8 cellular contexts compared by ENCODE assay signal in genomic region chr15:77179541-77179998, GRCh38.
DNase-seq lines count a peak whose midpoint lies in the region; ATAC-seq lines count a peak whose summit lies in the region.

No MANE protein-coding gene starts in this region.

- POLR2A ChIA-PET in CD4-positive, alpha-beta memory T cell (lab: Charles Lee; ENCODE audit: partially characterized antibody) = interaction anchor here (0.5 kb wide), 1 partner anchor 17 kb away, joined by 4 read pairs; no protein-coding TSS in a partner anchor

- intact Hi-C loops in CD4-positive, alpha-beta memory T cell (cut with micrococcal nuclease) = no loop called here

- peaks cover 11 to 33% (median 20%) of the 10 kb centered on the region in 4 donors for H3K4me1 Mint-ChIP-seq in CD4-positive, alpha-beta memory T cell

- H3K27me3 Mint-ChIP-seq in CD4-positive, alpha-beta memory T cell = no peaks in the 10 kb centered on the region

- H3K9me3 ChIP-seq in CD4-positive, alpha-beta memory T cell (ENCODE audit: control insufficient read depth in 1 of 2, low read length in 2 of 2) = no peaks in the 10 kb centered on the region

- no peak overlapping the region for H3K27ac ChIP-seq in CD4-positive, alpha-beta memory T cell (ENCODE audit: low read depth, low read length)

- H3K27ac Mint-ChIP-seq in CD4-positive, alpha-beta memory T cell = peak overlapping the region; percentile 57 to 86 (median 81)

- H3K36me3 ChIP-seq in CD4-positive, alpha-beta memory T cell (ENCODE audit: insufficient read depth, low read length) = no peaks in the 10 kb centered on the region

- H3K27me3 ChIP-seq in CD4-positive, alpha-beta memory T cell (ENCODE audit: insufficient read depth, low read length) = no peaks in the 10 kb centered on the region

- H3K4me1 ChIP-seq in CD4-positive, alpha-beta memory T cell (ENCODE audit: insufficient read depth, low read length) = peaks cover 14% of the 10 kb centered on the region

- H3K4me3 Mint-ChIP-seq in CD4-positive, alpha-beta memory T cell = peak overlapping the region in 7 of 8 donors; percentile 26 to 74 (median 62)

- ATAC-seq in GM19035 (IDR thresholded peaks at IDR 0.05; ENCODE audit: unreplicated experiment) (peak; percentile 43), HG03460 (IDR thresholded peaks at IDR 0.05; ENCODE audit: unreplicated experiment) (peak; percentile 51), HG02759 (IDR thresholded peaks at IDR 0.05; ENCODE audit: unreplicated experiment) (no peak)

- no peak overlapping the region for H3K4me3 ChIP-seq in CD4-positive, alpha-beta memory T cell (ENCODE audit: low read length in 2 of 2)

- CTCF ChIA-PET in CD4-positive, alpha-beta memory T cell (lab: Charles Lee; ENCODE audit: partially characterized antibody) = interaction anchor here (0.8 to 1.5 kb wide), 3 partner anchors 10 to 61 kb away, joined by 3 to 5 read pairs (median 3); no protein-coding TSS in a partner anchor

- peak in 1 of 5 donors; percentile 22 for DNase-seq in CD4-positive, alpha-beta memory T cell
- peak; percentile 73 for DNase-seq in amniotic epithelial cell (ENCODE audit: low read depth)
- DNase-seq in iPS-NIHi7 (ENCODE audit: extremely low spot score) = no peak
- no peak for DNase-seq in activated effector memory CD4-positive, alpha-beta T cell treated with Interleukin-2 at 50 U/mL for 16 hours
- no peak for DNase-seq in cerebellum (ENCODE audit: low spot score)

- peaks cover 0 to 12% of the 10 kb centered on the region in 2 donors for H3K36me3 Mint-ChIP-seq in CD4-positive, alpha-beta memory T cell

- H3K9me3 Mint-ChIP-seq in CD4-positive, alpha-beta memory T cell = no peaks in the 10 kb centered on the region
